ENCODE assay signal across 8 cellular contexts in genomic region chr11:35111171-35112055, GRCh38. TPM values are rescaled to one million over a fixed set of nuclear protein-coding genes. Genes with fewer than 3 reads are reported as not detected.
DNase-seq lines count a peak whose midpoint lies in the region; TF ChIP-seq lines count a peak whose summit lies in the region.

No MANE protein-coding gene starts in this region.

- H3K27me3 ChIP-seq in stomach: no peaks in the 10 kb centered on the region
- no peaks in the 10 kb centered on the region for H3K27me3 ChIP-seq in H7 (ENCODE audit: control insufficient read depth, insufficient read depth, low read length)

- H3K4me1 ChIP-seq in HEK293 (ENCODE audit: control insufficient read depth, insufficient read depth, low read length): no peaks in the 10 kb centered on the region
- H3K4me1 ChIP-seq in stomach: peaks cover 6 to 29% (median 19%) of the 10 kb centered on the region in 4 donors

- CTCF ChIA-PET in HEK293 (lab: Yijun Ruan, JAX): no interaction called here

- H3K36me3 ChIP-seq in HEK293 (ENCODE audit: control insufficient read depth in 2 of 2, insufficient read depth in 1 of 2, low read length in 2 of 2) (no peaks in the 10 kb centered on the region), stomach (no peaks in the 10 kb centered on the region), H7 (replicated peaks; ENCODE audit: control insufficient read depth, insufficient read depth, low read length) (no peaks in the 10 kb centered on the region)

- DNase-seq in AG08395 (ENCODE audit: low spot score) (peak; percentile 89), hepatic stellate cell (ENCODE audit: low spot score) (peak; percentile 62), globus pallidus (ENCODE audit: low spot score) (no peak), stomach (no peak), inferior parietal cortex (ENCODE audit: extremely low spot score) (no peak), H7 (no peak)
- DNase-seq in activated T-helper 1 cell treated with anti-CD3 and anti-CD28 coated beads, Interleukin-12 subunit alpha, Interleukin-12 subunit beta, Interleukin-2, Interleukin-4 antibody, amounts not matched to agents 30 ng/mL and 10 ng/mL and 1 ng/mL, durations not matched to agents 14 hours and 24 hours and 36 hours (ENCODE audit: low spot score): no peak

- no peak for TF ChIP-seq EP300 in stomach (IDR thresholded peaks at IDR 0.05)

- H3K27ac ChIP-seq in HEK293 (ENCODE audit: extremely low read depth, low read depth, low read length) (no peak overlapping the region), stomach (peak overlapping the region in 2 of 5 donors; percentile 5 to 41)

- 67 to 86% (median 82%) methylated on average over 4 of the region's 4 CpGs for WGBS in stomach, 5 donors

- TF ChIP-seq CTCF in HEK293 (tag by site-specific recombination; IDR thresholded peaks at IDR 0.05) (no peak), stomach (IDR thresholded peaks at IDR 0.05) (no peak)

- no peaks in the 10 kb centered on the region for H3K9me3 Mint-ChIP-seq in activated T-helper 1 cell treated with anti-CD3 and anti-CD28 coated beads, Interleukin-12 subunit alpha, Interleukin-12 subunit beta, Interleukin-2, Interleukin-4 antibody, amounts not matched to agents 30 ng/mL and 10 ng/mL and 1 ng/mL, durations not matched to agents 14 hours and 24 hours and 36 hours

- intact Hi-C loops in activated T-helper 1 cell treated with anti-CD3 and anti-CD28 coated beads, Interleukin-12 subunit alpha, Interleukin-12 subunit beta, Interleukin-2, Interleukin-4 antibody, amounts not matched to agents 30 ng/mL and 10 ng/mL and 1 ng/mL, durations not matched to agents 14 hours and 24 hours and 36 hours (cut with micrococcal nuclease): no loop called here
- intact Hi-C loops in stomach (cut with DNase I; ENCODE audit: low total_unique reads): no loop called here

- H3K9me3 ChIP-seq in HEK293 (ENCODE audit: control insufficient read depth, insufficient read depth, low read depth, low read length) (no peaks in the 10 kb centered on the region), stomach (no peaks in the 10 kb centered on the region)

- H3K4me1 Mint-ChIP-seq in activated T-helper 1 cell treated with anti-CD3 and anti-CD28 coated beads, Interleukin-12 subunit alpha, Interleukin-12 subunit beta, Interleukin-2, Interleukin-4 antibody, amounts not matched to agents 30 ng/mL and 10 ng/mL and 1 ng/mL, durations not matched to agents 14 hours and 24 hours and 36 hours (ENCODE audit: low read depth): peaks cover 40% of the 10 kb centered on the region

- POLR2A ChIA-PET in HEK293 (lab: Yijun Ruan, JAX): no interaction called here

- no peak for TF ChIP-seq POLR2A in stomach (IDR thresholded peaks at IDR 0.05)

- no peak overlapping the region for H3K4me3 Mint-ChIP-seq in activated T-helper 1 cell treated with anti-CD3 and anti-CD28 coated beads, Interleukin-12 subunit alpha, Interleukin-12 subunit beta, Interleukin-2, Interleukin-4 antibody, amounts not matched to agents 30 ng/mL and 10 ng/mL and 1 ng/mL, durations not matched to agents 14 hours and 24 hours and 36 hours

- peaks cover 3% of the 10 kb centered on the region for H3K36me3 Mint-ChIP-seq in activated T-helper 1 cell treated with anti-CD3 and anti-CD28 coated beads, Interleukin-12 subunit alpha, Interleukin-12 subunit beta, Interleukin-2, Interleukin-4 antibody, amounts not matched to agents 30 ng/mL and 10 ng/mL and 1 ng/mL, durations not matched to agents 14 hours and 24 hours and 36 hours (ENCODE audit: low read depth)

- peak overlapping the region; percentile 35 for H3K27ac Mint-ChIP-seq in activated T-helper 1 cell treated with anti-CD3 and anti-CD28 coated beads, Interleukin-12 subunit alpha, Interleukin-12 subunit beta, Interleukin-2, Interleukin-4 antibody, amounts not matched to agents 30 ng/mL and 10 ng/mL and 1 ng/mL, durations not matched to agents 14 hours and 24 hours and 36 hours

- no peak overlapping the region for H3K4me3 ChIP-seq in HEK293 (ENCODE audit: low read depth, low read length)
- H3K4me3 ChIP-seq in stomach: no peak overlapping the region
- no peak overlapping the region for H3K4me3 ChIP-seq in H7 (ENCODE audit: insufficient read depth, low read depth, low read length)

- peaks cover 8% of the 10 kb centered on the region for H3K27me3 Mint-ChIP-seq in activated T-helper 1 cell treated with anti-CD3 and anti-CD28 coated beads, Interleukin-12 subunit alpha, Interleukin-12 subunit beta, Interleukin-2, Interleukin-4 antibody, amounts not matched to agents 30 ng/mL and 10 ng/mL and 1 ng/mL, durations not matched to agents 14 hours and 24 hours and 36 hours (ENCODE audit: insufficient read depth)

TF ChIP-seq in HEK293, 187 proteins besides CTCF, POLR2A, EP300 and RAD21:
- TF ChIP-seq EGR2 (tag by site-specific recombination; IDR thresholded peaks at IDR 0.05; ENCODE audit: low read depth) (peak; percentile 72; the same call in 1 of the 2 replicates), ZFHX2 (tag by site-specific recombination; conservative IDR thresholded peaks at IDR 0.05) (peak; percentile 44), ZBTB48 (tag by site-specific recombination; IDR thresholded peaks at IDR 0.05) (no peak)
- TF ChIP-seq, protein P1, sequence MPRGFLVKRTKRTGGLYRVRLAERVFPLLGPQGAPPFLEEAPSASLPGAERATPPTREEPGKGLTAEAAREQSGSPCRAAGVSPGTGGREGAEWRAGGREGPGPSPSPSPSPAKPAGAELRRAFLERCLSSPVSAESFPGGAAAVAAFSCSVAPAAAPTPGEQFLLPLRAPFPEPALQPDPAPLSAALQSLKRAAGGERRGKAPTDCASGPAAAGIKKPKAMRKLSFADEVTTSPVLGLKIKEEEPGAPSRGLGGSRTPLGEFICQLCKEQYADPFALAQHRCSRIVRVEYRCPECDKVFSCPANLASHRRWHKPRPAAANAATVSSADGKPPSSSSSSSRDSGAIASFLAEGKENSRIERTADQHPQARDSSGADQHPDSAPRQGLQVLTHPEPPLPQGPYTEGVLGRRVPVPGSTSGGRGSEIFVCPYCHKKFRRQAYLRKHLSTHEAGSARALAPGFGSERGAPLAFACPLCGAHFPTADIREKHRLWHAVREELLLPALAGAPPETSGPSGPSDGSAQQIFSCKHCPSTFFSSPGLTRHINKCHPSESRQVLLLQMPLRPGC (tag by site-specific recombination; IDR thresholded peaks at IDR 0.05): no peak
- TF ChIP-seq, protein P2, sequence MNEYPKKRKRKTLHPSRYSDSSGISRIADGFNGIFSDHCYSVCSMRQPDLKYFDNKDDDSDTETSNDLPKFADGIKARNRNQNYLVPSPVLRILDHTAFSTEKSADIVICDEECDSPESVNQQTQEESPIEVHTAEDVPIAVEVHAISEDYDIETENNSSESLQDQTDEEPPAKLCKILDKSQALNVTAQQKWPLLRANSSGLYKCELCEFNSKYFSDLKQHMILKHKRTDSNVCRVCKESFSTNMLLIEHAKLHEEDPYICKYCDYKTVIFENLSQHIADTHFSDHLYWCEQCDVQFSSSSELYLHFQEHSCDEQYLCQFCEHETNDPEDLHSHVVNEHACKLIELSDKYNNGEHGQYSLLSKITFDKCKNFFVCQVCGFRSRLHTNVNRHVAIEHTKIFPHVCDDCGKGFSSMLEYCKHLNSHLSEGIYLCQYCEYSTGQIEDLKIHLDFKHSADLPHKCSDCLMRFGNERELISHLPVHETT (tag by site-specific recombination; IDR thresholded peaks at IDR 0.05): no peak

RNA-seq across cellular contexts. Expression of gene CD44, which starts 27.6 kb away (rescaled TPM):
- total RNA-seq in activated T-helper 1 cell treated with anti-CD3 and anti-CD28 coated beads, Interleukin-12 subunit alpha, Interleukin-12 subunit beta, Interleukin-2, Interleukin-4 antibody, amounts not matched to agents 30 ng/mL and 10 ng/mL and 1 ng/mL, durations not matched to agents 14 hours and 24 hours and 36 hours: 547 and 550 TPM in 2 replicates
- 100 to 1,000 TPM in 3 of 5 donors, 10 to 100 TPM in 2; 47.5 to 229 (median 176) TPM for total RNA-seq in stomach
- 100 to 1,000 TPM in 1 of 3 donors, 10 to 100 TPM in 2; 52.4 to 125 (median 65.5) TPM for polyA plus RNA-seq in stomach
- total RNA-seq in H7 (2014; rRNA removed; shearing (Covaris generic)): 9.4 and 11.4 TPM in 2 replicates

Comparison
In these comparisons a context has a peak if more than half of its experiments do, and no peak if none do; other contexts are left out.
1. DNase-seq: peak in AG08395 (single experiment) and hepatic stellate cell (single experiment); none in activated T-helper 1 cell treated with anti-CD3 and anti-CD28 coated beads, Interleukin-12 subunit alpha, Interleukin-12 subunit beta, Interleukin-2, Interleukin-4 antibody, amounts not matched to agents 30 ng/mL and 10 ng/mL and 1 ng/mL, durations not matched to agents 14 hours and 24 hours and 36 hours (single experiment), globus pallidus (single experiment), stomach (single experiment), inferior parietal cortex (single experiment) and H7 (single experiment).